ENCODE assay signal across 2 cellular contexts in genomic region chr11:90423378-90423777, GRCh38.
TF ChIP-seq lines count a peak whose summit lies in the region.

No MANE protein-coding gene starts in this region.

TF ChIP-seq in HepG2, 621 proteins besides CTCF, POLR2A, EP300 and RAD21:
- TF ChIP-seq ZNF180 (CRISPR knock-in tag; IDR thresholded peaks at IDR 0.05; ENCODE audit: borderline replicate concordance, low read depth) (no peak), ZNF484 (CRISPR knock-in tag; IDR thresholded peaks at IDR 0.05; ENCODE audit: borderline replicate concordance, low read depth) (no peak), NCOA5 (CRISPR knock-in tag; IDR thresholded peaks at IDR 0.05) (no peak), ONECUT2 (CRISPR knock-in tag; IDR thresholded peaks at IDR 0.05) (no peak), SKI (IDR thresholded peaks at IDR 0.05; ENCODE audit: partially characterized antibody) (no peak), ZNF317 (CRISPR knock-in tag; IDR thresholded peaks at IDR 0.05) (no peak), KDM5B (CRISPR knock-in tag; IDR thresholded peaks at IDR 0.05; ENCODE audit: borderline replicate concordance) (no peak), ZNF136 (CRISPR knock-in tag; IDR thresholded peaks at IDR 0.05; ENCODE audit: low read depth) (no peak)
TF ChIP-seq in HepG2: peak in this region for 0.

TF ChIP-seq in endothelial cell of umbilical vein, 7 proteins besides CTCF, POLR2A, EP300 and RAD21:
- TF ChIP-seq MAX (IDR thresholded peaks at IDR 0.05; ENCODE audit: insufficient read depth, insufficient read length) = no peak
- TF ChIP-seq MYC (IDR thresholded peaks at IDR 0.05; ENCODE audit: low read depth, low read length) = no peak
- no peak for TF ChIP-seq POLR2AphosphoS5 (IDR thresholded peaks at IDR 0.05; ENCODE audit: insufficient read depth, low read depth, low read length)
- TF ChIP-seq JUN (IDR thresholded peaks at IDR 0.05; ENCODE audit: borderline replicate concordance, insufficient read depth, insufficient read length, low read depth) = no peak
- TF ChIP-seq EZH2 (IDR thresholded peaks at IDR 0.05; ENCODE audit: borderline replicate concordance, low read depth, low read length, severe bottlenecking) = no peak
- TF ChIP-seq FOS (IDR thresholded peaks at IDR 0.05; ENCODE audit: borderline replicate concordance, insufficient read depth, low read length) = no peak
- no peak for TF ChIP-seq GATA2 (IDR thresholded peaks at IDR 0.05; ENCODE audit: insufficient read depth, insufficient read length, low read depth, low read length)
